ENCODE assay signal across 1 cellular context in the genomic region with DNA sequence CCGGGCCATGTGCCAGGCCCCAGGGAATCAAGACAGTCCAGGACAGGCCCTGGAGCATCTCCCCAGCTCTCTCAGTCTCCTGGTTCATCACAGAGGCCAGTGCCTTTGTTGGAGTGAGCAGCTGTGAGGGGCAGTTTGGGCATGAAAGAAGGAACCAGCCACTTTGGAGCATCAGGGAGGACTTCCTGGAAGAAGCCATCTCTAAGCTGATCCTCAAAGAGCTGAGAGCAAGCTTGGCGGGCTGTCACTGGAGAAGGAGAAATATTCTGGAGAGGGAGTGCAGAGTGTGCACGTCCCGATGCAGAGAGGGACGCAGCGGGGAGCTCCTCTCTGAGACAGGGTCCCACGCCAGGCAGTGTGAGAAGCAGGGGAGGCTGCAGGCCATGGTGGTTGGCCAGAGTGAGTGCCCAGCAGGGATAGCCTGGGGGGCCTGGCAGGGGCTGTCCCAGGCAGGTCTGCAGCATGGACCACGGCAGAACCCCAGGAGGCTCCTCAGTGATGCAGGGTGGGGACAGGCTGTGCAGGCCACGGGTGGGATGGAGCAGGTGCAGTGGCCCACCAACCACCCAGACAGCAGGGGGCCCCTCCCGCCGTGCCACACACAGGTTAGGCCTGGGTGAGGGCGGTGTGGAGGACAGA.
TF ChIP-seq lines count a peak whose summit lies in the region.

No MANE protein-coding gene starts in this region.

TF ChIP-seq in HepG2, 621 proteins besides CTCF, POLR2A, EP300 and RAD21 (continued from another document):
- TF ChIP-seq, protein P1, sequence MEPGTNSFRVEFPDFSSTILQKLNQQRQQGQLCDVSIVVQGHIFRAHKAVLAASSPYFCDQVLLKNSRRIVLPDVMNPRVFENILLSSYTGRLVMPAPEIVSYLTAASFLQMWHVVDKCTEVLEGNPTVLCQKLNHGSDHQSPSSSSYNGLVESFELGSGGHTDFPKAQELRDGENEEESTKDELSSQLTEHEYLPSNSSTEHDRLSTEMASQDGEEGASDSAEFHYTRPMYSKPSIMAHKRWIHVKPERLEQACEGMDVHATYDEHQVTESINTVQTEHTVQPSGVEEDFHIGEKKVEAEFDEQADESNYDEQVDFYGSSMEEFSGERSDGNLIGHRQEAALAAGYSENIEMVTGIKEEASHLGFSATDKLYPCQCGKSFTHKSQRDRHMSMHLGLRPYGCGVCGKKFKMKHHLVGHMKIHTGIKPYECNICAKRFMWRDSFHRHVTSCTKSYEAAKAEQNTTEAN (CRISPR knock-in tag; conservative IDR thresholded peaks at IDR 0.05), result no peak
- no peak for TF ChIP-seq SKI (IDR thresholded peaks at IDR 0.05; ENCODE audit: partially characterized antibody)
- TF ChIP-seq, protein P2, sequence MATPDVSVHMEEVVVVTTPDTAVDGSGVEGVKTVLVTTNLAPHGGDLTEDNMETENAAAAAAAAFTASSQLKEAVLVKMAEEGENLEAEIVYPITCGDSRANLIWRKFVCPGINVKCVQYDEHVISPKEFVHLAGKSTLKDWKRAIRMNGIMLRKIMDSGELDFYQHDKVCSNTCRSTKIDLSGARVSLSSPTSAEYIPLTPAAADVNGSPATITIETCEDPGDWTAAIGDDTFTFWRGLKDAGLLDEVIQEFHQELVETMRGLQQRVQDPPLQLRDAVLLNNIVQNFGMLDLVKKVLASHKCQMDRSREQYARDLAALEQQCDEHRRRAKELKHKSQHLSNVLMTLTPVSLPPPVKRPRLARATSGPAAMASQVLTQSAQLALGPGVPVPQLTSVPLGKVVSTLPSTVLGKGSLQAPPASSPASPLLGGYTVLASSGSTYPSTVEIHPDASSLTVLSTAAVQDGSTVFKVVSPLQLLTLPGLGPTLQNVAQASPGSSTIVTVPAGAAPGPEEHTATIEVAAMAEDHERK (CRISPR knock-in tag; IDR thresholded peaks at IDR 0.05; ENCODE audit: low read depth), result no peak
- TF ChIP-seq, protein P3, sequence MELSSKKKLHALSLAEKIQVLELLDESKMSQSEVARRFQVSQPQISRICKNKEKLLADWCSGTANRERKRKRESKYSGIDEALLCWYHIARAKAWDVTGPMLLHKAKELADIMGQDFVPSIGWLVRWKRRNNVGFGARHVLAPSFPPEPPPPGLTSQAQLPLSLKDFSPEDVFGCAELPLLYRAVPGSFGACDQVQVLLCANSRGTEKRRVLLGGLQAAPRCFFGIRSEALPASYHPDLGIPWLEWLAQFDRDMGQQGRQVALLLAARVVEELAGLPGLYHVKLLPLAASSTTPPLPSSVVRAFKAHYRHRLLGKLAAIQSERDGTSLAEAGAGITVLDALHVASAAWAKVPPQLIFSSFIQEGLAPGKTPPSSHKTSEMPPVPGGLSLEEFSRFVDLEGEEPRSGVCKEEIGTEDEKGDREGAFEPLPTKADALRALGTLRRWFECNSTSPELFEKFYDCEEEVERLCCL (CRISPR knock-in tag; IDR thresholded peaks at IDR 0.05; ENCODE audit: borderline replicate concordance), result no peak
- TF ChIP-seq ZNF557 (CRISPR knock-in tag; IDR thresholded peaks at IDR 0.05), result no peak
- TF ChIP-seq, protein P4, sequence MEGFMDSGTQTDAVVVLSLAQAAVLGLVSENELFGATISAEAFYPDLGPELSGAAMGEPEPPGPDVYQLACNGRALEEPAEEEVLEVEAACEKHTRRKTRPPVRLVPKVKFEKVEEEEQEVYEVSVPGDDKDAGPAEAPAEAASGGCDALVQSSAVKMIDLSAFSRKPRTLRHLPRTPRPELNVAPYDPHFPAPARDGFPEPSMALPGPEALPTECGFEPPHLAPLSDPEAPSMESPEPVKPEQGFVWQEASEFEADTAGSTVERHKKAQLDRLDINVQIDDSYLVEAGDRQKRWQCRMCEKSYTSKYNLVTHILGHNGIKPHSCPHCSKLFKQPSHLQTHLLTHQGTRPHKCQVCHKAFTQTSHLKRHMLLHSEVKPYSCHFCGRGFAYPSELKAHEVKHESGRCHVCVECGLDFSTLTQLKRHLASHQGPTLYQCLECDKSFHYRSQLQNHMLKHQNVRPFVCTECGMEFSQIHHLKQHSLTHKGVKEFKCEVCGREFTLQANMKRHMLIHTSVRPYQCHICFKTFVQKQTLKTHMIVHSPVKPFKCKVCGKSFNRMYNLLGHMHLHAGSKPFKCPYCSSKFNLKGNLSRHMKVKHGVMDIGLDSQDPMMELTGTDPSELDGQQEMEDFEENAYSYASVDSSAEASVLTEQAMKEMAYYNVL (CRISPR knock-in tag; IDR thresholded peaks at IDR 0.05; ENCODE audit: borderline replicate concordance), result no peak
- no peak for TF ChIP-seq ZNF841 (CRISPR knock-in tag; IDR thresholded peaks at IDR 0.05; ENCODE audit: borderline replicate concordance)
- TF ChIP-seq BCL6 (CRISPR knock-in tag; IDR thresholded peaks at IDR 0.05), result no peak
- TF ChIP-seq NFKB2 (CRISPR knock-in tag; IDR thresholded peaks at IDR 0.05; ENCODE audit: borderline replicate concordance), result no peak
- no peak for TF ChIP-seq BRD4 (CRISPR knock-in tag; IDR thresholded peaks at IDR 0.05)
